Comparison of ENCODE assay signal across 14 cellular contexts in the genomic region with DNA sequence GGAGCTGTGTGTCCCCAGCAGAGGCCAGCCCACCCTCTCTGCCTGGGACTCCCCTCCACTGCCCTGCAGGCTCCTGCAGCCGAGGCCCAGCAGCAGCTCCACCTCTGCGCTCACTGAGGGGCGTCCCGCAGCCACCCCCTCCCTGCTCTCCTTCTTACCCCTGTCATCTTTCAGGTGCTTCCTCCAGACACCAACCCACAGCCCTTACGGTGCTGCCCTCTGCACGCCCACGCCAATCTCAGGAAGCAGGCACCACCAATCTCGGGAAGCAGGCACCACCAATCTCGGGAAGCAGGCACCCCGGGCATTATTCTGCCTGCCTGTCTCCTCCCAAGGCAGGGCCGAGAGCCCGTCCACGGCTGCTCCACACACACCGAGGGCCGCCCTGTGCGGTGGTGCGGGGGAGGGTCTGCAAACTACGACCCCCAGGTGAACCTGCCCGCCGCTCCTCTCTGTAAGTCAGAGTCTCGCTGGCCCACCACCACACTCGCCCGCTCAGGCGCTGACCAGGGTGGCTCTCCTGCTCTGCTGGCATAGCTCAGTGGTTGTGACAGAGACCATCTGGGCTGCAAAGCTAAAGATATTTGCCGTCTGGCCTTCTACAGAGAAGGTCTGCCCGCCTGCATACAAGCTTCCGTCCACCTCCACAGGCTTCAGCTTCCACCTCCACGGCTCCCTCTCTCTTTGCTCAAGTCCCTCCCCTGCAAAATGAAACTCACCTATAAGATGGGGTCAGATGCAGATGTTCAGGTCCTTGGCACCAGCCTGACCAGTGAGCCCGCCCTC. TPM values are rescaled to one million over a fixed set of nuclear protein-coding genes. Genes with fewer than 3 reads are reported as not detected.
A peak's percentile ranks its signal among the peaks of the same experiment; 100 is the strongest.
DNase-seq lines count a peak whose midpoint lies in the region; ATAC-seq and TF ChIP-seq lines count a peak whose summit lies in the region.
"Had no signal": no experiment of that assay in that cellular context is flagged by ENCODE, and none has a peak within 500 bp of the region (broad histone marks: within the 10 kb centered on the region; RNA-seq: fewer than 3 reads in every experiment).

No MANE protein-coding gene starts in this region.

- H3K4me3 ChIP-seq in OCI-LY1 (ENCODE audit: low read depth, low read length, poor library complexity, severe bottlenecking) (peak overlapping the region; percentile 49), neural progenitor cell (no peak overlapping the region)

- H3K4me1 Mint-ChIP-seq in T-helper 2 cell treated with Interferon-gamma antibody and Interleukin-4, amounts not matched to agents 5 μg/mL and 100 μg/mL, for 36 hours (ENCODE audit: low read depth): peaks cover 31% of the 10 kb centered on the region
- H3K4me1 Mint-ChIP-seq in neural progenitor cell: peaks cover 40% of the 10 kb centered on the region

- H3K79me2 ChIP-seq in OCI-LY1 (ENCODE audit: insufficient read depth, low read length): peaks cover 15% of the 10 kb centered on the region
- peaks cover 41% of the 10 kb centered on the region for H3K79me2 ChIP-seq in neural progenitor cell (ENCODE audit: low read depth)

- H3K36me3 Mint-ChIP-seq in T-helper 2 cell treated with Interferon-gamma antibody and Interleukin-4, amounts not matched to agents 5 μg/mL and 100 μg/mL, for 36 hours (ENCODE audit: low read depth): peaks cover 30% of the 10 kb centered on the region
- peaks cover 3% of the 10 kb centered on the region for H3K36me3 Mint-ChIP-seq in neural progenitor cell

- peak overlapping the region; percentile 42; the same call in 1 of the 2 replicates for H3K9ac ChIP-seq in OCI-LY1 (ENCODE audit: low read length)
- no peak overlapping the region for H3K9ac ChIP-seq in neural progenitor cell

- H2AFZ ChIP-seq in OCI-LY1 (ENCODE audit: low read length) (no peak overlapping the region), neural progenitor cell (replicated peaks) (no peak overlapping the region)

- H3K27ac Mint-ChIP-seq in T-helper 2 cell treated with Interferon-gamma antibody and Interleukin-4, amounts not matched to agents 5 μg/mL and 100 μg/mL, for 36 hours: peak overlapping the region; percentile 73
- H3K27ac Mint-ChIP-seq in neural progenitor cell: peak overlapping the region; percentile 64

- peak overlapping the region; percentile 25 for H3K4me3 Mint-ChIP-seq in T-helper 2 cell treated with Interferon-gamma antibody and Interleukin-4, amounts not matched to agents 5 μg/mL and 100 μg/mL, for 36 hours
- peak overlapping the region; percentile 94 for H3K4me3 Mint-ChIP-seq in neural progenitor cell

- ATAC-seq in HG02678 (IDR thresholded peaks at IDR 0.05; ENCODE audit: unreplicated experiment): no peak
- ATAC-seq: Panc1 had no signal

- TF ChIP-seq CTCF in OCI-LY1 (IDR thresholded peaks at IDR 0.05; ENCODE audit: low read length): no peak
- TF ChIP-seq CTCF in neural progenitor cell (IDR thresholded peaks at IDR 0.05): no peak

- no peaks in the 10 kb centered on the region for H3K9me2 ChIP-seq in OCI-LY1 (ENCODE audit: low read depth, low read length)

- H4K20me1 ChIP-seq in OCI-LY1 (ENCODE audit: insufficient read depth, low read length) (no peaks in the 10 kb centered on the region), neural progenitor cell (ENCODE audit: low read depth) (peaks cover 32% of the 10 kb centered on the region)

- H3K9me3 Mint-ChIP-seq in T-helper 2 cell treated with Interferon-gamma antibody and Interleukin-4, amounts not matched to agents 5 μg/mL and 100 μg/mL, for 36 hours: no peaks in the 10 kb centered on the region
- no peaks in the 10 kb centered on the region for H3K9me3 Mint-ChIP-seq in neural progenitor cell

- H3K27me3 ChIP-seq in OCI-LY1 (ENCODE audit: insufficient read depth, low read length) (no peaks in the 10 kb centered on the region), neural progenitor cell (no peaks in the 10 kb centered on the region)

- H3K4me1 ChIP-seq in OCI-LY1 (ENCODE audit: insufficient read depth, low read length, severe bottlenecking) (peaks cover 55% of the 10 kb centered on the region), neural progenitor cell (peaks cover 10% of the 10 kb centered on the region)

- peak overlapping the region; percentile 92 for H3K27ac ChIP-seq in OCI-LY1 (ENCODE audit: low read depth, low read length, poor library complexity, severe bottlenecking)
- H3K27ac ChIP-seq in neural progenitor cell: peak overlapping the region; percentile 13

- H3K36me3 ChIP-seq in OCI-LY1 (ENCODE audit: insufficient read depth, low read length): peaks cover 49% of the 10 kb centered on the region
- H3K36me3 ChIP-seq in neural progenitor cell: no peaks in the 10 kb centered on the region

- H3K9me3 ChIP-seq in OCI-LY1 (ENCODE audit: low read length) (no peaks in the 10 kb centered on the region), neural progenitor cell (ENCODE audit: low read depth) (no peaks in the 10 kb centered on the region)

- no peak for DNase-seq in T-helper 2 cell treated with Interferon-gamma antibody and Interleukin-4, amounts not matched to agents 5 μg/mL and 100 μg/mL, for 36 hours (ENCODE audit: low spot score)
- no peak for DNase-seq in T-helper 2 cell
- peak; percentile 83 for DNase-seq in cerebellum (ENCODE audit: low spot score)
- DNase-seq in neural progenitor cell (ENCODE audit: low spot score): no peak
- no peak for DNase-seq in CD1c-positive myeloid dendritic cell (ENCODE audit: extremely low spot score)
- no peak for DNase-seq in effector CD4-positive, alpha-beta T cell
- DNase-seq: effector CD8-positive, alpha-beta T cell; NCI-H510A had no signal

- H3K4me2 ChIP-seq in OCI-LY1 (ENCODE audit: low read length) (peak overlapping the region; percentile 70), neural progenitor cell (no peak overlapping the region)

- H3K27me3 Mint-ChIP-seq in T-helper 2 cell treated with Interferon-gamma antibody and Interleukin-4, amounts not matched to agents 5 μg/mL and 100 μg/mL, for 36 hours (ENCODE audit: low read depth): no peaks in the 10 kb centered on the region
- peaks cover 10% of the 10 kb centered on the region for H3K27me3 Mint-ChIP-seq in neural progenitor cell (ENCODE audit: insufficient read depth, low read depth)

- H3F3A ChIP-seq in OCI-LY1 (ENCODE audit: insufficient read depth, low read length) (no peaks in the 10 kb centered on the region), neural progenitor cell (ENCODE audit: low read depth) (peaks cover 28% of the 10 kb centered on the region)

RNA-seq across cellular contexts. Expression of gene LSM7, which starts 2.9 kb away (rescaled TPM):
- total RNA-seq in cerebellum (54.5 TPM), neural progenitor cell (ENCODE audit: low replicate concordance) (183 and 317 TPM in 2 replicates)

RNA-seq across cellular contexts. Expression of gene SPPL2B, which starts 3.0 kb away (rescaled TPM):
- total RNA-seq in cerebellum: 47.3 TPM
- total RNA-seq in neural progenitor cell (ENCODE audit: low replicate concordance): 20.7 and 90.9 TPM in 2 replicates

RNA-seq across cellular contexts. Expression of gene LINGO3, which starts 17.5 kb away (rescaled TPM):
- total RNA-seq in cerebellum (9.6 TPM), neural progenitor cell (ENCODE audit: low replicate concordance) (1.5 TPM in 1 of 2 replicates, not detected in the other)
- total RNA-seq: A172, kidney epithelial cell, skeletal muscle tissue had no signal

RNA-seq across cellular contexts. Expression of gene TMPRSS9, which starts 34.6 kb away (rescaled TPM):
- total RNA-seq in cerebellum (0.36 TPM), neural progenitor cell (ENCODE audit: low replicate concordance) (0.40 TPM in 1 of 2 replicates, not detected in the other)
- total RNA-seq: A172, kidney epithelial cell had no signal

RNA-seq across cellular contexts. Expression of gene PEAK3, which starts 43.5 kb away (rescaled TPM):
- total RNA-seq in cerebellum (not detected), neural progenitor cell (ENCODE audit: low replicate concordance) (not detected in 2 replicates)
- total RNA-seq: kidney epithelial cell, skeletal muscle tissue had no signal
